In the genomic region with DNA sequence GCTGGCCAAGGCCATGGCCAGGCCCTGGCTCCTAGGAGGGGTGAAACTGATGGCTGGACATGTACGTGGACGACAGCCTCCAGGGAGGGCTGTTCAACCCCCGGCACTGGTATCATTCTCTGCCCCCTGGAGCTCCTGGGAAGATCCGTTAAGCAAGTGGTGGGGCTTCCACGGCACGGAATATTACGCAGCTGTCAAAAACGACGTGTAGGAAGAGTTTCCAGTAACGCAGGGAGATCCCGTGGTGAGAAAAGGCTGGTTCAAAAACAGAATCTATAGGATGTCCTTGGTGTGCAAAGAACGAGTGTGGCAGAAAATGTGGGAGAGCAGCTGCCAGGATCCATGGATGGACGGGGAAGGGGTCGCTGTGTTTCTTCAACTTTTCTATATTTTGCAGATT, we compare ENCODE assay signal across 1 cellular context.
TF ChIP-seq lines count a peak whose summit lies in the region.

No MANE protein-coding gene starts in this region.

TF ChIP-seq in WTC11, 78 proteins besides CTCF, POLR2A, EP300 and RAD21 (continued from another document):
- no peak for TF ChIP-seq RELA (CRISPR knock-in tag; IDR thresholded peaks at IDR 0.05; ENCODE audit: borderline replicate concordance)
- TF ChIP-seq KAT7 (CRISPR knock-in tag; IDR thresholded peaks at IDR 0.05; ENCODE audit: borderline replicate concordance), result no peak
- no peak for TF ChIP-seq CREM (CRISPR knock-in tag; IDR thresholded peaks at IDR 0.05)
